ENCODE assay signal across 8 cellular contexts in genomic region chr14:64879635-64880381, GRCh38. TPM values are rescaled to one million over a fixed set of nuclear protein-coding genes. Genes with fewer than 3 reads are reported as not detected.
A peak's percentile ranks its signal among the peaks of the same experiment; 100 is the strongest.
DNase-seq lines count a peak whose midpoint lies in the region; ATAC-seq lines count a peak whose summit lies in the region.

TSS of gene SPTB (minus strand) at chr14:64879907. CDS start at chr14:64823094, 56,813 bp downstream.

- H3K9ac ChIP-seq in endocrine pancreas (ENCODE audit: control insufficient read depth, insufficient read depth, low read length) = peak within 1 kb of the TSS; percentile 96

- no peaks in the 10 kb centered on the region for H3K9me3 ChIP-seq in endocrine pancreas (ENCODE audit: control insufficient read depth, low read length)

- ATAC-seq in activated CD8-positive, alpha-beta T cell treated with anti-CD3 and anti-CD28 coated beads, Interleukin-2, amount 10 ng/mL, durations not matched to agents 7 days and 5 days = peak; percentile 86
- peak; percentile 76 to 77 for ATAC-seq in naive B cell (ENCODE audit: low read depth in 2 of 2)
- peak; percentile 79 for ATAC-seq in stimulated activated memory B cell treated with anti-CD40 and anti-IgM and Interleukin-4, amounts not matched to agents 10 μg/mL and 1 μg/mL and 100 μg/mL, for 72 hours

- peak within 1 kb of the TSS; percentile 75 for H3K4me3 Mint-ChIP-seq in activated CD8-positive, alpha-beta T cell treated with anti-CD3 and anti-CD28 coated beads, Interleukin-2, amount 10 ng/mL, durations not matched to agents 7 days and 5 days
- peak within 1 kb of the TSS; percentile 79 to 93 (median 88) for H3K4me3 Mint-ChIP-seq in naive B cell
- peak within 1 kb of the TSS; percentile 84 for H3K4me3 Mint-ChIP-seq in stimulated activated memory B cell treated with anti-CD40 and anti-IgM and Interleukin-4, amounts not matched to agents 10 μg/mL and 1 μg/mL and 100 μg/mL, for 72 hours

- no peaks in the 10 kb centered on the region for H3K9me3 Mint-ChIP-seq in activated CD8-positive, alpha-beta T cell treated with anti-CD3 and anti-CD28 coated beads, Interleukin-2, amount 10 ng/mL, durations not matched to agents 7 days and 5 days (ENCODE audit: insufficient read depth)
- no peaks in the 10 kb centered on the region for H3K9me3 Mint-ChIP-seq in naive B cell
- H3K9me3 Mint-ChIP-seq in stimulated activated memory B cell treated with anti-CD40 and anti-IgM and Interleukin-4, amounts not matched to agents 10 μg/mL and 1 μg/mL and 100 μg/mL, for 72 hours = no peaks in the 10 kb centered on the region

- H3K36me3 Mint-ChIP-seq in activated CD8-positive, alpha-beta T cell treated with anti-CD3 and anti-CD28 coated beads, Interleukin-2, amount 10 ng/mL, durations not matched to agents 7 days and 5 days (ENCODE audit: low read depth) = no peaks in the 10 kb centered on the region
- H3K36me3 Mint-ChIP-seq in naive B cell = peaks cover 0 to 8% of the 10 kb centered on the region in 2 donors
- H3K36me3 Mint-ChIP-seq in stimulated activated memory B cell treated with anti-CD40 and anti-IgM and Interleukin-4, amounts not matched to agents 10 μg/mL and 1 μg/mL and 100 μg/mL, for 72 hours = no peaks in the 10 kb centered on the region

- POLR2A ChIA-PET in activated CD8-positive, alpha-beta T cell treated with anti-CD3 and anti-CD28 coated beads, Interleukin-2, amount 10 ng/mL, durations not matched to agents 7 days and 5 days (lab: Charles Lee) = interaction anchor here (0.6 kb wide), 1 partner anchor 226 kb away, joined by 3 read pairs; no protein-coding TSS in a partner anchor

- H3K4me1 ChIP-seq in endocrine pancreas (ENCODE audit: control insufficient read depth, insufficient read depth, low read length) = peaks cover 19% of the 10 kb centered on the region

- peak; percentile 19 to 43 for DNase-seq in activated CD8-positive, alpha-beta memory T cell treated with anti-CD3 and anti-CD28 coated beads for 1 hour (ENCODE audit: extremely low read depth in 1 of 2, low read depth in 1 of 2)
- DNase-seq in activated CD8-positive, alpha-beta memory T cell treated with anti-CD3 and anti-CD28 coated beads for 24 hours = no peak
- peak; percentile 77 for DNase-seq in NCI-H2171 (lab: John Stamatoyannopoulos, UW)
- DNase-seq in activated CD8-positive, alpha-beta T cell treated with anti-CD3 and anti-CD28 coated beads, Interleukin-2, amount 10 ng/mL, durations not matched to agents 7 days and 5 days = peak; percentile 64
- peak; percentile 42 for DNase-seq in naive B cell
- DNase-seq in AML-193 (lab: John Stamatoyannopoulos, UW) = no peak

- no peaks in the 10 kb centered on the region for H3K27me3 ChIP-seq in endocrine pancreas (ENCODE audit: control insufficient read depth, insufficient read depth, low read length)

- H3K4me3 ChIP-seq in endocrine pancreas (ENCODE audit: control insufficient read depth, insufficient read depth, low read length) = peak within 1 kb of the TSS; percentile 78

- peaks cover 60% of the 10 kb centered on the region for H3K27me3 Mint-ChIP-seq in activated CD8-positive, alpha-beta T cell treated with anti-CD3 and anti-CD28 coated beads, Interleukin-2, amount 10 ng/mL, durations not matched to agents 7 days and 5 days (ENCODE audit: low read depth)
- H3K27me3 Mint-ChIP-seq in naive B cell = peaks cover 51 to 61% (median 58%) of the 10 kb centered on the region in 3 donors
- peaks cover 63% of the 10 kb centered on the region for H3K27me3 Mint-ChIP-seq in stimulated activated memory B cell treated with anti-CD40 and anti-IgM and Interleukin-4, amounts not matched to agents 10 μg/mL and 1 μg/mL and 100 μg/mL, for 72 hours

- no peaks in the 10 kb centered on the region for H3K36me3 ChIP-seq in endocrine pancreas (ENCODE audit: control insufficient read depth, insufficient read depth, low read length)

- H3K27ac Mint-ChIP-seq in activated CD8-positive, alpha-beta T cell treated with anti-CD3 and anti-CD28 coated beads, Interleukin-2, amount 10 ng/mL, durations not matched to agents 7 days and 5 days = no peak within 1 kb of the TSS
- H3K27ac Mint-ChIP-seq in naive B cell = no peak within 1 kb of the TSS
- H3K27ac Mint-ChIP-seq in stimulated activated memory B cell treated with anti-CD40 and anti-IgM and Interleukin-4, amounts not matched to agents 10 μg/mL and 1 μg/mL and 100 μg/mL, for 72 hours = no peak within 1 kb of the TSS

- peaks cover 11% of the 10 kb centered on the region for H3K4me1 Mint-ChIP-seq in activated CD8-positive, alpha-beta T cell treated with anti-CD3 and anti-CD28 coated beads, Interleukin-2, amount 10 ng/mL, durations not matched to agents 7 days and 5 days (ENCODE audit: low read depth)
- H3K4me1 Mint-ChIP-seq in naive B cell = peaks cover 0 to 14% (median 8%) of the 10 kb centered on the region in 3 donors
- peaks cover 15% of the 10 kb centered on the region for H3K4me1 Mint-ChIP-seq in stimulated activated memory B cell treated with anti-CD40 and anti-IgM and Interleukin-4, amounts not matched to agents 10 μg/mL and 1 μg/mL and 100 μg/mL, for 72 hours

- CTCF ChIA-PET in activated CD8-positive, alpha-beta T cell treated with anti-CD3 and anti-CD28 coated beads, Interleukin-2, amount 10 ng/mL, durations not matched to agents 7 days and 5 days (lab: Charles Lee) = interaction anchor here (0.8 to 5.1 kb wide), 6 partner anchors 12 to 319 kb away, joined by 3 to 57 read pairs (median 4); no protein-coding TSS in a partner anchor

RNA-seq across cellular contexts. Expression of gene SPTB, which starts in this region (rescaled TPM):
- not detected for total RNA-seq in activated CD8-positive, alpha-beta T cell treated with anti-CD3 and anti-CD28 coated beads, Interleukin-2, amount 10 ng/mL, durations not matched to agents 7 days and 5 days
- under 1 TPM in 1 of 6 donors, not detected in 5; 0.16 TPM for polyA plus RNA-seq in naive B cell (ENCODE audit: low read depth in 6 of 6)

Comparison
In these comparisons a context has a peak if more than half of its experiments do, and no peak if none do; other contexts are left out.
1. DNase-seq: peak in activated CD8-positive, alpha-beta memory T cell treated with anti-CD3 and anti-CD28 coated beads for 1 hour (2 of 2) and NCI-H2171 (single experiment); none in activated CD8-positive, alpha-beta memory T cell treated with anti-CD3 and anti-CD28 coated beads for 24 hours (single experiment) and AML-193 (0 of 2).
2. Peak in DNase-seq and ATAC-seq in activated CD8-positive, alpha-beta T cell treated with anti-CD3 and anti-CD28 coated beads, Interleukin-2, amount 10 ng/mL, durations not matched to agents 7 days and 5 days; RNA of the gene not detected or under 1 TPM.
3. Peak in DNase-seq and ATAC-seq in naive B cell; RNA of the gene not detected or under 1 TPM.
4. Peak in every context shown above with its lines, with median percentiles within 50 percentile points of each other: ATAC-seq and H3K4me3 Mint-ChIP-seq.